Comparison of ENCODE assay signal across 16 cellular contexts in the genomic region with DNA sequence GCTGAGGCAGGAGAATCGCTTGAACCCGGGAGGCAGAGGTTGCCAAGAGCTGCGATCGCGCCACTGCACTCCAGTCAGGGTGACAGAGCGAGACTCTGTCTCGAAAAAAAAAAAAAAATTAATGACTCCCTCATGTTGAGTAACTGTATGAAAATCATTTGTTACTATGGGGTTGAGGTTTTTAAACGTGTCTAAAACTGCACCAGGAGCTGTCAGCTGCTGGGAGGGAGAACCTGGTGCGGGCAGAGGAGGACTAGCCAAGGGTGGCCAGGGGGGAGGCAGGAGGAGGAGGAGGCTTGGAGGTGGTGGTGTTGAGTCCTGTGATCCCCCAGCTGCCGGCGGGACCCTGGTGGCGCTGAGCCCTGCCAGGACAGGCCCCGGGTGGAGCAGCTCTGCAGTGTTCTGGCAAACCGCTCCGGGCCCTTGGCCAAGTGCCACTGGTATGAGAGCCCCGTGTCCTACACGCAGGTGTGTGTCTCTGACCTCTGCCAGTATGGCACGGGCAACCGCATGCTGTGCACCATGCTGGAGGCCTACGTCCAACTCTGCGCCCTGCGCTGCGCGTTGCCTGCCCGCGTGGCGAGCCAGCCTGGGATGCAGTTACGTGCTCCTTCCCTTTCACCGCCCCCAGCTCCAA. TPM values are rescaled to one million over a fixed set of nuclear protein-coding genes. Genes with fewer than 3 reads are reported as not detected.
DNase-seq lines count a peak whose midpoint lies in the region; ATAC-seq and TF ChIP-seq lines count a peak whose summit lies in the region.
"Had no signal": no experiment of that assay in that cellular context is flagged by ENCODE, and none has a peak within 500 bp of the region (broad histone marks: within the 10 kb centered on the region; RNA-seq: fewer than 3 reads in every experiment).

No MANE protein-coding gene starts in this region.

- H3K4me3 Mint-ChIP-seq in activated T-cell treated with anti-CD3 and anti-CD28 coated beads, Interleukin-2, amount 50 U/mL, for 72 hours = no peak overlapping the region
- H3K4me3 Mint-ChIP-seq: CD4-positive, alpha-beta memory T cell; T-helper 2 cell treated with Interferon-gamma antibody and Interleukin-4, amounts not matched to agents 5 μg/mL and 100 μg/mL, for 36 hours had no signal

- no peaks in the 10 kb centered on the region for H3K9me3 Mint-ChIP-seq in activated T-cell treated with anti-CD3 and anti-CD28 coated beads, Interleukin-2, amount 50 U/mL, for 72 hours
- H3K9me3 Mint-ChIP-seq: CD4-positive, alpha-beta memory T cell; T-helper 2 cell treated with Interferon-gamma antibody and Interleukin-4, amounts not matched to agents 5 μg/mL and 100 μg/mL, for 36 hours had no signal

- no peaks in the 10 kb centered on the region for H3K27me3 ChIP-seq in thyroid gland
- H3K27me3 ChIP-seq: MG63, testis had no signal

- DNase-seq in NCI-H2171 treated with DMSO at 0.1 percent for 48 hours (lab: John Stamatoyannopoulos, UW) (peak; percentile 40), NCI-H2171 (lab: John Stamatoyannopoulos, UW) (no peak), caudate nucleus (lab: John Stamatoyannopoulos, UW) (peak in 1 of 61 donors; percentile 44), left colon (no peak), thyroid gland (peak; percentile 20 to 43), foreskin fibroblast (no peak)
- DNase-seq in activated T-cell treated with anti-CD3 and anti-CD28 coated beads, Interleukin-2, amount 50 U/mL, for 72 hours = no peak
- DNase-seq: activated CD4-positive, CD25-positive, alpha-beta regulatory T cell treated with anti-CD3 and anti-CD28 coated beads, Interleukin-2, amount 50 U/mL, for 72 hours; activated naive CD4-positive, alpha-beta T cell treated with Interleukin-2 at 50 U/mL for 16 hours; CD4-positive, alpha-beta memory T cell; effector CD4-positive, alpha-beta T cell; MG63; testis had no signal

- peak overlapping the region; percentile 26 for H3K27ac ChIP-seq in caudate nucleus (ENCODE audit: low read depth, low read length)
- H3K27ac ChIP-seq in thyroid gland = no peak overlapping the region
- H3K27ac ChIP-seq: testis had no signal

- ATAC-seq in left colon (peak; percentile 34), GM18498 (IDR thresholded peaks at IDR 0.05; ENCODE audit: unreplicated experiment) (no peak)
- no peak for ATAC-seq in activated T-cell treated with anti-CD3 and anti-CD28 coated beads, Interleukin-2, amount 50 U/mL, for 72 hours (replicated peaks in 1 of 2)

- H3K36me3 ChIP-seq in thyroid gland = no peaks in the 10 kb centered on the region
- H3K36me3 ChIP-seq: MG63 had no signal

- H3K4me1 Mint-ChIP-seq in activated T-cell treated with anti-CD3 and anti-CD28 coated beads, Interleukin-2, amount 50 U/mL, for 72 hours (ENCODE audit: low read depth) = no peaks in the 10 kb centered on the region
- H3K4me1 Mint-ChIP-seq: CD4-positive, alpha-beta memory T cell had no signal

- no peaks in the 10 kb centered on the region for H3K9me3 ChIP-seq in thyroid gland
- H3K9me3 ChIP-seq: MG63, testis had no signal

- 58 to 65% methylated on average over 29 of the region's 29 CpGs for WGBS in thyroid gland, 2 donors

- H3K27ac Mint-ChIP-seq in activated T-cell treated with anti-CD3 and anti-CD28 coated beads, Interleukin-2, amount 50 U/mL, for 72 hours = no peak overlapping the region
- H3K27ac Mint-ChIP-seq: CD4-positive, alpha-beta memory T cell; T-helper 2 cell treated with Interferon-gamma antibody and Interleukin-4, amounts not matched to agents 5 μg/mL and 100 μg/mL, for 36 hours had no signal

- intact Hi-C loops in left colon (cut with DNase I, micrococcal nuclease) = no loop called here
- intact Hi-C loops in thyroid gland (cut with DNase I) = no loop called here

- no peaks in the 10 kb centered on the region for H3K27me3 Mint-ChIP-seq in activated T-cell treated with anti-CD3 and anti-CD28 coated beads, Interleukin-2, amount 50 U/mL, for 72 hours (ENCODE audit: low read depth)

- TF ChIP-seq CTCF in thyroid gland (IDR thresholded peaks at IDR 0.05) = no peak
- TF ChIP-seq CTCF in foreskin fibroblast (IDR thresholded peaks at IDR 0.05; ENCODE audit: low read depth, low read length) = no peak

- H3K4me1 ChIP-seq in thyroid gland = no peaks in the 10 kb centered on the region
- H3K4me1 ChIP-seq: testis had no signal

- no peak for TF ChIP-seq POLR2A in thyroid gland (IDR thresholded peaks at IDR 0.05)

- H3K36me3 Mint-ChIP-seq in activated T-cell treated with anti-CD3 and anti-CD28 coated beads, Interleukin-2, amount 50 U/mL, for 72 hours (ENCODE audit: insufficient read depth in 2 of 2) = no peaks in the 10 kb centered on the region
- H3K36me3 Mint-ChIP-seq: CD4-positive, alpha-beta memory T cell had no signal

- H3K4me3 ChIP-seq in thyroid gland (replicated peaks in 1 of 3) (no peak overlapping the region), foreskin fibroblast (ENCODE audit: low read depth in 1 of 2, low read length in 2 of 2) (no peak overlapping the region)
- H3K4me3 ChIP-seq: MG63, testis had no signal

RNA-seq across cellular contexts. Expression of gene FXYD3, which starts 17.1 kb away (rescaled TPM):
- 1,000 to 10,000 TPM; 4,169 to 4,218 TPM for total RNA-seq in left colon
- total RNA-seq in thyroid gland = 1 to 10 TPM in 1 of 4 donors, not detected in 3; 1.1 TPM
- total RNA-seq in activated T-cell treated with anti-CD3 and anti-CD28 coated beads, Interleukin-2, amount 50 U/mL, for 72 hours = not detected
- total RNA-seq: CD4-positive, alpha-beta memory T cell had no signal

RNA-seq across cellular contexts. Expression of gene LGI4, which starts 36.3 kb away (rescaled TPM):
- 10 to 100 TPM in 1 of 2 donors, 1 to 10 TPM in 1; 9.7 to 14.2 TPM for total RNA-seq in left colon
- total RNA-seq in thyroid gland = 10 to 100 TPM in 1 of 4 donors, 1 to 10 TPM in 3; 3.2 to 10.9 (median 6.9) TPM
- total RNA-seq in activated T-cell treated with anti-CD3 and anti-CD28 coated beads, Interleukin-2, amount 50 U/mL, for 72 hours = under 1 TPM; 0.72 to 1.00 TPM
- total RNA-seq: A172 had no signal

RNA-seq across cellular contexts. Expression of gene FXYD1, which starts 40.1 kb away (rescaled TPM):
- 10 to 100 TPM in 1 of 2 donors, 1 to 10 TPM in 1; 7.7 to 30.3 TPM for total RNA-seq in left colon
- 10 to 100 TPM in 2 of 4 donors, 1 to 10 TPM in 2; 1.1 to 26.3 (median 8.8) TPM for total RNA-seq in thyroid gland
- total RNA-seq in activated T-cell treated with anti-CD3 and anti-CD28 coated beads, Interleukin-2, amount 50 U/mL, for 72 hours = 1 to 10 TPM; 1.6 to 2.0 TPM
- total RNA-seq: A172 had no signal

RNA-seq across cellular contexts. Expression of gene FXYD7, which starts 44.5 kb away (rescaled TPM):
- not detected for total RNA-seq in left colon
- 1 to 10 TPM in 1 of 4 donors, not detected in 3; 1.6 TPM for total RNA-seq in thyroid gland
- 1 to 10 TPM; 1.0 to 1.2 TPM for total RNA-seq in activated T-cell treated with anti-CD3 and anti-CD28 coated beads, Interleukin-2, amount 50 U/mL, for 72 hours
- total RNA-seq: A172 had no signal

RNA-seq across cellular contexts. Expression of gene FXYD5, which starts 56.0 kb away (rescaled TPM):
- total RNA-seq in left colon (10 to 100 TPM; 14.9 to 18.3 TPM), thyroid gland (10 to 100 TPM in 3 of 4 donors, 1 to 10 TPM in 1; 9.3 to 52.4 (median 19.6) TPM)
- 100 to 1,000 TPM; 331 to 342 TPM for total RNA-seq in activated T-cell treated with anti-CD3 and anti-CD28 coated beads, Interleukin-2, amount 50 U/mL, for 72 hours

Comparison
In these comparisons a context has a peak if more than half of its experiments do, and no peak if none do; other contexts are left out.
1. DNase-seq: peak in NCI-H2171 treated with DMSO at 0.1 percent for 48 hours (single experiment) and thyroid gland (2 of 2); none in NCI-H2171 (single experiment), left colon (0 of 2), activated T-cell treated with anti-CD3 and anti-CD28 coated beads, Interleukin-2, amount 50 U/mL, for 72 hours (0 of 2) and foreskin fibroblast (0 of 2).
2. RNA of gene FXYD3, which starts 17.1 kb away (total RNA-seq): 4,169 to 4,218 TPM in left colon; 1.1 TPM in thyroid gland and not detected in activated T-cell treated with anti-CD3 and anti-CD28 coated beads, Interleukin-2, amount 50 U/mL, for 72 hours; every median in the first group is over 1,000 times any median in the second.